In genomic region chr7:145665499-145666258, GRCh38 we compare ENCODE assay signal across 27 cellular contexts.
"Had no signal": no experiment of that assay in that cellular context is flagged by ENCODE, and none has a peak within 500 bp of the region (broad histone marks: within the 10 kb centered on the region; RNA-seq: fewer than 3 reads in every experiment).

No MANE protein-coding gene starts in this region.

- H3K27me3 ChIP-seq: gastrocnemius medialis, pancreas, tibial artery, upper lobe of right lung had no signal

- H3K4me3 ChIP-seq: gastrocnemius medialis, pancreas, prostate gland, smooth muscle cell, tibial artery, upper lobe of right lung had no signal

- DNase-seq: activated CD4-positive, alpha-beta T cell treated with anti-CD3 and anti-CD28 coated beads for 4 hours; activated CD4-positive, alpha-beta T cell treated with anti-CD3 and anti-CD28 coated beads, Interleukin-2, amount 50 U/mL, for 4 hours; activated naive CD4-positive, alpha-beta T cell; activated T-cell treated with anti-CD3 and anti-CD28 coated beads for 4 hours; activated T-cell treated with anti-CD3 and anti-CD28 coated beads, Interleukin-2, amount 50 U/mL, for 72 hours; anterior cingulate cortex; cortex of kidney; gastrocnemius medialis; hippocampal formation; immature natural killer cell; naive B cell; pancreas; retina; stimulated activated CD4-positive, alpha-beta T cell treated with anti-CD3 and anti-CD28 coated beads, Interleukin-1b, Interleukin-23, amount 100 ng/mL, for 48 hours; stimulated activated CD4-positive, alpha-beta T cell treated with anti-CD3 and anti-CD28 coated beads, Interleukin-4, amount 100 ng/mL, for 4 hours; stimulated activated CD8-positive, alpha-beta memory T cell treated with anti-CD3 and anti-CD28 coated beads, Interleukin-4, amount 100 ng/mL, for 48 hours; stimulated activated naive CD8-positive, alpha-beta T cell treated with anti-CD3 and anti-CD28 coated beads, Interleukin-15, amount 100 ng/mL, for 72 hours; SW 1271; T-helper 9 cell; tibial artery; upper lobe of right lung had no signal

- H3K27ac ChIP-seq: gastrocnemius medialis, pancreas, prostate gland, tibial artery, upper lobe of right lung, VCaP had no signal

- ATAC-seq: activated naive CD4-positive, alpha-beta T cell treated with anti-CD3 and anti-CD28 coated beads, Interleukin-2, amount 50 U/mL, for 72 hours; activated T-cell treated with anti-CD3 and anti-CD28 coated beads, Interleukin-2, amount 50 U/mL, for 72 hours; gastrocnemius medialis; left lobe of liver; pancreas; stimulated activated memory B cell treated with anti-CD40 and anti-IgM and Interleukin-4, amounts not matched to agents 10 μg/mL and 1 μg/mL and 100 μg/mL, for 72 hours; stimulated activated naive CD8-positive, alpha-beta T cell treated with anti-CD3 and anti-CD28 coated beads, Interleukin-15, amount 100 ng/mL, for 72 hours; upper lobe of right lung had no signal

- H3K36me3 ChIP-seq: gastrocnemius medialis, pancreas, prostate gland, tibial artery, upper lobe of right lung had no signal

- H3K9me3 ChIP-seq: gastrocnemius medialis, pancreas, prostate gland, tibial artery had no signal

- H3K4me1 ChIP-seq: gastrocnemius medialis, pancreas, prostate gland, tibial artery, upper lobe of right lung had no signal
